ENCODE assay signal across 8 cellular contexts in the genomic region with DNA sequence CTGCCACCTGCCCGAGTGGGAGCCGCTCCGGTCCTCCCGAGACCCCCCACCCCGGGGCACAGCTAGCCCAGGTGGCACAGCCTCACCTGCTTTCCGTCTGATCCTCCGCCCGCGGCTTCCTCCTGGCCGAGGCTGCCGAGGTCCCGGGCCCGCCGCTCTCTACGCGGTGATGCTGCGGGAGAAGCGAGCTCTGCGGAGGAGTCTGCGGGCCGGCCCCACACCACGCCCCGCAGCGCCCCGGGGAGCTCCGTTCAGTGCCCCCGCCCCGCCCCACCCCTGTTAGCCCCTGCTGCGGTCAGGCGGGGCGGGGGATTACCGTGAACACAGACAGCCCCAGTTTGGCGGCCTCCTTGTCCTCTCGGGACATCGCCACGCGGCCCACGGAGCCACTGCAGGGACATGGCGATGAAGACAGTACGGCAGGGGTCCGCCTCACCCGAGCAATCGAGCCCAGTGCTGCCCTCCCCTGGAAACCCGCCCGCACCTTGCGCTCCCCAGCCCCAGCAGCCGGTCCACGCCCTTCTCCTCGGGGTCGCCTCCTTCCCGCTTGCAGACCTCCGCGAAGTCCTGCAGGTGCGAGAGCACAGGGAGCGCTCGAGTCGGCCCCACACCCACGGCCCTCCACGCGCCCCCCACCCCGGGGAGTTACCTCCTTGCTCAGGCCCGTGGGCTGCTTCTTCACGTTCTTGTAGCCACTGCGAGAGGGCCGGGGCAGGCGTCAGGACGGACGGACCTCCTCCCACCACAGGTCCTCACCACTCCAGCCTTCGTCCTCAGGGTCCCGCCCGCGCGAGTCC. TPM values are rescaled to one million over a fixed set of nuclear protein-coding genes. Genes with fewer than 3 reads are reported as not detected.
A peak's percentile ranks its signal among the peaks of the same experiment; 100 is the strongest.
DNase-seq lines count a peak whose midpoint lies in the region; ATAC-seq, FAIRE-seq and TF ChIP-seq lines count a peak whose summit lies in the region.

No MANE protein-coding gene starts in this region.

- peaks cover 12 to 68% of the 10 kb centered on the region in 2 experiments for H3K36me3 ChIP-seq in HEK293 (ENCODE audit: control insufficient read depth in 2 of 2, insufficient read depth in 1 of 2, low read length in 2 of 2)

- CTCF ChIA-PET in HEK293 (lab: Yijun Ruan, JAX): interaction anchor here (0.8 to 1.3 kb wide), 2 partner anchors 11 to 340 kb away, joined by 3 to 4 read pairs; no protein-coding TSS in a partner anchor

- FAIRE-seq in H54 (lab: Jason Lieb, UNC): no peak

- DNase-seq in NB4 (ENCODE audit: low read depth) (peak; percentile 76), neural crest cell (ENCODE audit: low read depth, low spot score) (peak; percentile 45), H54 (ENCODE audit: insufficient read length, low spot score) (no peak), cerebellum (ENCODE audit: low spot score) (no peak)
- peak; percentile 81 for DNase-seq in activated CD8-positive, alpha-beta memory T cell treated with anti-CD3 and anti-CD28 coated beads, Interleukin-2, amount 50 U/mL, for 48 hours

- peak overlapping the region; percentile 85 for H3K4me3 Mint-ChIP-seq in neural crest cell

- ATAC-seq in esophagus mucosa: peak; percentile 44

- no peak for TF ChIP-seq POLR2A in NB4 (IDR thresholded peaks at IDR 0.05; ENCODE audit: extremely low read depth, insufficient read length)
- TF ChIP-seq POLR2A in H54 (IDR thresholded peaks at IDR 0.05; ENCODE audit: low read depth, low read length): no peak

- no peaks in the 10 kb centered on the region; the same call in 1 of the 2 replicates for H3K4me1 ChIP-seq in HEK293 (ENCODE audit: control insufficient read depth, insufficient read depth, low read length)

- H3K4me3 ChIP-seq in HEK293 (ENCODE audit: low read depth, low read length): peak overlapping the region; percentile 88
- H3K4me3 ChIP-seq in NB4 (ENCODE audit: low read depth, low read length): peak overlapping the region; percentile 71

- no peaks in the 10 kb centered on the region for H3K9me3 Mint-ChIP-seq in neural crest cell

- peaks cover 21% of the 10 kb centered on the region for H3K4me1 Mint-ChIP-seq in neural crest cell

- peaks cover 4% of the 10 kb centered on the region for H3K27me3 Mint-ChIP-seq in neural crest cell (ENCODE audit: low read depth)

- peak; percentile 47; the same call in 1 of the 3 replicates for TF ChIP-seq CTCF in GM12872 (IDR thresholded peaks at IDR 0.05; ENCODE audit: insufficient read depth, low read depth, low read length)
- TF ChIP-seq CTCF in HEK293 (tag by site-specific recombination; IDR thresholded peaks at IDR 0.05): peak; percentile 99
- TF ChIP-seq CTCF in NB4 (IDR thresholded peaks at IDR 0.05; ENCODE audit: low read depth, low read length): peak; percentile 17
- peak; percentile 49 for TF ChIP-seq CTCF in neural crest cell (conservative IDR thresholded peaks at IDR 0.05)

- peaks cover 10% of the 10 kb centered on the region for H3K36me3 Mint-ChIP-seq in neural crest cell (ENCODE audit: low read depth)

- no peak overlapping the region for H3K27ac Mint-ChIP-seq in neural crest cell (ENCODE audit: unreplicated experiment)

- H3K9me3 ChIP-seq in HEK293 (ENCODE audit: control insufficient read depth, insufficient read depth, low read depth, low read length): no peaks in the 10 kb centered on the region

- peak overlapping the region; percentile 82; the same call in 1 of the 2 replicates for H3K27ac ChIP-seq in HEK293 (ENCODE audit: extremely low read depth, low read depth, low read length)

- POLR2A ChIA-PET in HEK293 (lab: Yijun Ruan, JAX): interaction anchor here (0.6 to 1.4 kb wide), 4 partner anchors 9 to 314 kb away, joined by 3 to 6 read pairs (median 4); no protein-coding TSS in a partner anchor

TF ChIP-seq in HEK293, 187 proteins besides CTCF, POLR2A, EP300 and RAD21 (continues in another document):
- TF ChIP-seq ZBTB20 (tag by site-specific recombination; IDR thresholded peaks at IDR 0.05) (peak; percentile 64), BCL11A (tag by site-specific recombination; IDR thresholded peaks at IDR 0.05; ENCODE audit: low read depth) (peak; percentile 56; the same call in 1 of the 2 replicates), ZNF549 (tag by site-specific recombination; IDR thresholded peaks at IDR 0.05) (no peak), MYNN (tag by site-specific recombination; IDR thresholded peaks at IDR 0.05; ENCODE audit: borderline replicate concordance) (peak; percentile 10; the same call in 1 of the 2 replicates), GLI4 (tag by site-specific recombination; IDR thresholded peaks at IDR 0.05) (peak; percentile 52; the same call in 1 of the 2 replicates), ZNF843 (tag by site-specific recombination; IDR thresholded peaks at IDR 0.05) (no peak), ZNF324 (tag by site-specific recombination; IDR thresholded peaks at IDR 0.05) (no peak), ZNF76 (tag by site-specific recombination; IDR thresholded peaks at IDR 0.05; ENCODE audit: borderline replicate concordance, low read depth) (peak; percentile 45; the same call in 1 of the 2 replicates), ZBTB48 (tag by site-specific recombination; IDR thresholded peaks at IDR 0.05) (peak; percentile 85), ZBTB7A (tag by site-specific recombination; IDR thresholded peaks at IDR 0.05; ENCODE audit: low read depth) (peak; percentile 80; the same call in 1 of the 2 replicates), SP7 (tag by site-specific recombination; IDR thresholded peaks at IDR 0.05) (peak; percentile 59; the same call in 1 of the 2 replicates), WT1 (tag by site-specific recombination; IDR thresholded peaks at IDR 0.05) (peak; percentile 75), HOXA7 (CRISPR knock-in tag; IDR thresholded peaks at IDR 0.05; ENCODE audit: borderline replicate concordance) (no peak), SP3 (tag by site-specific recombination; IDR thresholded peaks at IDR 0.05) (peak; percentile 93), ZNF292 (tag by site-specific recombination; IDR thresholded peaks at IDR 0.05; ENCODE audit: borderline replicate concordance, low read depth) (no peak), ZNF664 (tag by site-specific recombination; IDR thresholded peaks at IDR 0.05) (no peak), ZNF529 (tag by site-specific recombination; IDR thresholded peaks at IDR 0.05; ENCODE audit: insufficient replicate concordance) (no peak), ZNF473 (tag by site-specific recombination; IDR thresholded peaks at IDR 0.05) (no peak), ZNF544 (tag by site-specific recombination; IDR thresholded peaks at IDR 0.05) (no peak), ZNF423 (tag by site-specific recombination; IDR thresholded peaks at IDR 0.05) (peak; percentile 85), GLIS1 (tag by site-specific recombination; IDR thresholded peaks at IDR 0.05) (peak; percentile 78; the same call in 1 of the 2 replicates), ZNF600 (tag by site-specific recombination; IDR thresholded peaks at IDR 0.05) (peak; percentile 55; the same call in 1 of the 2 replicates)
- TF ChIP-seq, protein P1, sequence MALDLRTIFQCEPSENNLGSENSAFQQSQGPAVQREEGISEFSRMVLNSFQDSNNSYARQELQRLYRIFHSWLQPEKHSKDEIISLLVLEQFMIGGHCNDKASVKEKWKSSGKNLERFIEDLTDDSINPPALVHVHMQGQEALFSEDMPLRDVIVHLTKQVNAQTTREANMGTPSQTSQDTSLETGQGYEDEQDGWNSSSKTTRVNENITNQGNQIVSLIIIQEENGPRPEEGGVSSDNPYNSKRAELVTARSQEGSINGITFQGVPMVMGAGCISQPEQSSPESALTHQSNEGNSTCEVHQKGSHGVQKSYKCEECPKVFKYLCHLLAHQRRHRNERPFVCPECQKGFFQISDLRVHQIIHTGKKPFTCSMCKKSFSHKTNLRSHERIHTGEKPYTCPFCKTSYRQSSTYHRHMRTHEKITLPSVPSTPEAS (tag by site-specific recombination; IDR thresholded peaks at IDR 0.05): no peak
- TF ChIP-seq, protein P2, sequence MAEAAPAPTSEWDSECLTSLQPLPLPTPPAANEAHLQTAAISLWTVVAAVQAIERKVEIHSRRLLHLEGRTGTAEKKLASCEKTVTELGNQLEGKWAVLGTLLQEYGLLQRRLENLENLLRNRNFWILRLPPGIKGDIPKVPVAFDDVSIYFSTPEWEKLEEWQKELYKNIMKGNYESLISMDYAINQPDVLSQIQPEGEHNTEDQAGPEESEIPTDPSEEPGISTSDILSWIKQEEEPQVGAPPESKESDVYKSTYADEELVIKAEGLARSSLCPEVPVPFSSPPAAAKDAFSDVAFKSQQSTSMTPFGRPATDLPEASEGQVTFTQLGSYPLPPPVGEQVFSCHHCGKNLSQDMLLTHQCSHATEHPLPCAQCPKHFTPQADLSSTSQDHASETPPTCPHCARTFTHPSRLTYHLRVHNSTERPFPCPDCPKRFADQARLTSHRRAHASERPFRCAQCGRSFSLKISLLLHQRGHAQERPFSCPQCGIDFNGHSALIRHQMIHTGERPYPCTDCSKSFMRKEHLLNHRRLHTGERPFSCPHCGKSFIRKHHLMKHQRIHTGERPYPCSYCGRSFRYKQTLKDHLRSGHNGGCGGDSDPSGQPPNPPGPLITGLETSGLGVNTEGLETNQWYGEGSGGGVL (tag by site-specific recombination; IDR thresholded peaks at IDR 0.05): peak; percentile 45; the same call in 1 of the 2 replicates
- TF ChIP-seq, protein P3, sequence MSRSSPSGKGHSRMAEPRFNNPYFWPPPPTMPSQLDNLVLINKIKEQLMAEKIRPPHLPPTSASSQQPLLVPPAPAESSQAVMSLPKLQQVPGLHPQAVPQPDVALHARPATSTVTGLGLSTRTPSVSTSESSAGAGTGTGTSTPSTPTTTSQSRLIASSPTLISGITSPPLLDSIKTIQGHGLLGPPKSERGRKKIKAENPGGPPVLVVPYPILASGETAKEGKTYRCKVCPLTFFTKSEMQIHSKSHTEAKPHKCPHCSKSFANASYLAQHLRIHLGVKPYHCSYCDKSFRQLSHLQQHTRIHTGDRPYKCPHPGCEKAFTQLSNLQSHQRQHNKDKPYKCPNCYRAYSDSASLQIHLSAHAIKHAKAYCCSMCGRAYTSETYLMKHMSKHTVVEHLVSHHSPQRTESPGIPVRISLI (tag by site-specific recombination; IDR thresholded peaks at IDR 0.05): no peak

RNA-seq across cellular contexts. Expression of a gene that starts 0.9 kb away (rescaled TPM):
- total RNA-seq in esophagus mucosa (13.9 TPM), neural crest cell (29.1 and 29.7 TPM in 2 replicates), cerebellum (4.5 TPM)

RNA-seq across cellular contexts. Expression of a gene that starts 6.9 kb away (rescaled TPM):
- total RNA-seq in esophagus mucosa (29.0 TPM), neural crest cell (61.9 and 67.3 TPM in 2 replicates), cerebellum (27.8 TPM)

RNA-seq across cellular contexts. Expression of a gene that starts 19.7 kb away (rescaled TPM):
- total RNA-seq in esophagus mucosa (273 TPM), neural crest cell (237 and 240 TPM in 2 replicates), cerebellum (102 TPM)

RNA-seq across cellular contexts. Expression of a gene that starts 37.9 kb away (rescaled TPM):
- total RNA-seq in esophagus mucosa: 241 TPM
- total RNA-seq in neural crest cell: 114 and 115 TPM in 2 replicates
- 94.1 TPM for total RNA-seq in cerebellum

RNA-seq across cellular contexts. Expression of a gene that starts 47.5 kb away (rescaled TPM):
- total RNA-seq in esophagus mucosa (0.44 TPM), neural crest cell (0.65 and 0.68 TPM in 2 replicates), cerebellum (0.73 TPM)

Comparison
In these comparisons a context has a peak if more than half of its experiments do, and no peak if none do; other contexts are left out.
1. CTCF ChIP-seq: peak in every context shown above with its lines; median percentile 99 in HEK293; 49 in neural crest cell; 47 in GM12872; 17 in NB4.
2. DNase-seq: peak in NB4 (single experiment), activated CD8-positive, alpha-beta memory T cell treated with anti-CD3 and anti-CD28 coated beads, Interleukin-2, amount 50 U/mL, for 48 hours (single experiment) and neural crest cell (single experiment); none in H54 (single experiment) and cerebellum (single experiment).